1 cellular context compared by ENCODE assay signal in genomic region chr17:76383645-76384221, GRCh38.
TF ChIP-seq lines count a peak whose summit lies in the region.

No MANE protein-coding gene starts in this region.

TF ChIP-seq in HEK293, 187 proteins besides CTCF, POLR2A, EP300 and RAD21 (continued from another document and continues in another):
- TF ChIP-seq ZNF274 (IDR thresholded peaks at IDR 0.05; ENCODE audit: low read length): no peak
- no peak for TF ChIP-seq ZNF274 (tag by site-specific recombination; IDR thresholded peaks at IDR 0.05; ENCODE audit: borderline replicate concordance)
- TF ChIP-seq ZNF335 (tag by site-specific recombination; conservative IDR thresholded peaks at IDR 0.05): peak; percentile 71
- TF ChIP-seq ZNF549 (tag by site-specific recombination; IDR thresholded peaks at IDR 0.05): no peak
- TF ChIP-seq ZNF768 (tag by site-specific recombination; IDR thresholded peaks at IDR 0.05): no peak
- no peak for TF ChIP-seq HOXD13 (CRISPR knock-in tag; IDR thresholded peaks at IDR 0.05; ENCODE audit: borderline replicate concordance)
- no peak for TF ChIP-seq ZNF521 (tag by site-specific recombination; IDR thresholded peaks at IDR 0.05)
- TF ChIP-seq ZFP37 (tag by site-specific recombination; IDR thresholded peaks at IDR 0.05): peak; percentile 15; the same call in 1 of the 2 replicates
- TF ChIP-seq ZNF140 (tag by site-specific recombination; IDR thresholded peaks at IDR 0.05): no peak
- TF ChIP-seq ZNF658 (tag by site-specific recombination; IDR thresholded peaks at IDR 0.05): no peak
- TF ChIP-seq GFI1B (tag by site-specific recombination; IDR thresholded peaks at IDR 0.05): no peak
- TF ChIP-seq AEBP2 (tag by site-specific recombination; IDR thresholded peaks at IDR 0.05; ENCODE audit: borderline replicate concordance): no peak
- TF ChIP-seq ZNF426 (tag by site-specific recombination; IDR thresholded peaks at IDR 0.05): no peak
- TF ChIP-seq ZBTB48 (tag by site-specific recombination; IDR thresholded peaks at IDR 0.05): 0 out of 2 replicates have a peak, but pooled peaks have one; percentile 15
- TF ChIP-seq ZNF701 (tag by site-specific recombination; IDR thresholded peaks at IDR 0.05): no peak
- peak; percentile 45; the same call in 1 of the 2 replicates for TF ChIP-seq ZNF777 (tag by site-specific recombination; IDR thresholded peaks at IDR 0.05; ENCODE audit: borderline replicate concordance)
- no peak; the same call in 1 of the 2 replicates for TF ChIP-seq KLF8 (tag by site-specific recombination; IDR thresholded peaks at IDR 0.05)
- TF ChIP-seq ZNF239 (tag by site-specific recombination; IDR thresholded peaks at IDR 0.05): no peak
- no peak for TF ChIP-seq ZNF843 (tag by site-specific recombination; IDR thresholded peaks at IDR 0.05)
- TF ChIP-seq ZNF571 (tag by site-specific recombination; IDR thresholded peaks at IDR 0.05): no peak
- TF ChIP-seq ZNF785 (tag by site-specific recombination; IDR thresholded peaks at IDR 0.05): no peak
- TF ChIP-seq ZNF629 (tag by site-specific recombination; IDR thresholded peaks at IDR 0.05): no peak
- no peak for TF ChIP-seq ZNF560 (tag by site-specific recombination; IDR thresholded peaks at IDR 0.05; ENCODE audit: borderline replicate concordance)
- no peak for TF ChIP-seq ZNF223 (tag by site-specific recombination; IDR thresholded peaks at IDR 0.05)
- TF ChIP-seq ZNF48 (tag by site-specific recombination; IDR thresholded peaks at IDR 0.05): no peak
- no peak for TF ChIP-seq ZNF146 (tag by site-specific recombination; IDR thresholded peaks at IDR 0.05)
- no peak for TF ChIP-seq ZSCAN16 (tag by site-specific recombination; IDR thresholded peaks at IDR 0.05)
- no peak for TF ChIP-seq ZNF530 (tag by site-specific recombination; IDR thresholded peaks at IDR 0.05; ENCODE audit: low read depth)
- TF ChIP-seq ZNF184 (tag by site-specific recombination; IDR thresholded peaks at IDR 0.05): no peak
- no peak for TF ChIP-seq ZNF514 (tag by site-specific recombination; IDR thresholded peaks at IDR 0.05)
- TF ChIP-seq ZNF670 (tag by site-specific recombination; IDR thresholded peaks at IDR 0.05; ENCODE audit: low read depth): no peak
- peak; percentile 74 for TF ChIP-seq ZIC2 (tag by site-specific recombination; IDR thresholded peaks at IDR 0.05)
- no peak for TF ChIP-seq ZNF341 (tag by site-specific recombination; IDR thresholded peaks at IDR 0.05; ENCODE audit: low read depth)
- TF ChIP-seq ZNF555 (tag by site-specific recombination; conservative IDR thresholded peaks at IDR 0.05): no peak
- no peak for TF ChIP-seq ZNF24 (tag by site-specific recombination; IDR thresholded peaks at IDR 0.05)
- TF ChIP-seq, protein P1, sequence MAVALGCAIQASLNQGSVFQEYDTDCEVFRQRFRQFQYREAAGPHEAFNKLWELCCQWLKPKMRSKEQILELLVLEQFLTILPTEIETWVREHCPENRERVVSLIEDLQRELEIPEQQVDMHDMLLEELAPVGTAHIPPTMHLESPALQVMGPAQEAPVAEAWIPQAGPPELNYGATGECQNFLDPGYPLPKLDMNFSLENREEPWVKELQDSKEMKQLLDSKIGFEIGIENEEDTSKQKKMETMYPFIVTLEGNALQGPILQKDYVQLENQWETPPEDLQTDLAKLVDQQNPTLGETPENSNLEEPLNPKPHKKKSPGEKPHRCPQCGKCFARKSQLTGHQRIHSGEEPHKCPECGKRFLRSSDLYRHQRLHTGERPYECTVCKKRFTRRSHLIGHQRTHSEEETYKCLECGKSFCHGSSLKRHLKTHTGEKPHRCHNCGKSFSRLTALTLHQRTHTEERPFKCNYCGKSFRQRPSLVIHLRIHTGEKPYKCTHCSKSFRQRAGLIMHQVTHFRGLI (tag by site-specific recombination; IDR thresholded peaks at IDR 0.05): no peak
- TF ChIP-seq ZNF529 (tag by site-specific recombination; IDR thresholded peaks at IDR 0.05; ENCODE audit: insufficient replicate concordance): no peak
- TF ChIP-seq SALL2 (tag by site-specific recombination; IDR thresholded peaks at IDR 0.05; ENCODE audit: borderline replicate concordance): no peak
- no peak for TF ChIP-seq HOXA7 (CRISPR knock-in tag; IDR thresholded peaks at IDR 0.05; ENCODE audit: borderline replicate concordance)
- TF ChIP-seq, protein P2, sequence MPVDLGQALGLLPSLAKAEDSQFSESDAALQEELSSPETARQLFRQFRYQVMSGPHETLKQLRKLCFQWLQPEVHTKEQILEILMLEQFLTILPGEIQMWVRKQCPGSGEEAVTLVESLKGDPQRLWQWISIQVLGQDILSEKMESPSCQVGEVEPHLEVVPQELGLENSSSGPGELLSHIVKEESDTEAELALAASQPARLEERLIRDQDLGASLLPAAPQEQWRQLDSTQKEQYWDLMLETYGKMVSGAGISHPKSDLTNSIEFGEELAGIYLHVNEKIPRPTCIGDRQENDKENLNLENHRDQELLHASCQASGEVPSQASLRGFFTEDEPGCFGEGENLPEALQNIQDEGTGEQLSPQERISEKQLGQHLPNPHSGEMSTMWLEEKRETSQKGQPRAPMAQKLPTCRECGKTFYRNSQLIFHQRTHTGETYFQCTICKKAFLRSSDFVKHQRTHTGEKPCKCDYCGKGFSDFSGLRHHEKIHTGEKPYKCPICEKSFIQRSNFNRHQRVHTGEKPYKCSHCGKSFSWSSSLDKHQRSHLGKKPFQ (tag by site-specific recombination; IDR thresholded peaks at IDR 0.05): no peak
- no peak for TF ChIP-seq ZNF664 (tag by site-specific recombination; IDR thresholded peaks at IDR 0.05)
- no peak for TF ChIP-seq ZNF792 (tag by site-specific recombination; IDR thresholded peaks at IDR 0.05)
- TF ChIP-seq ZNF221 (tag by site-specific recombination; IDR thresholded peaks at IDR 0.05; ENCODE audit: borderline replicate concordance): no peak
- no peak for TF ChIP-seq SCRT2 (tag by site-specific recombination; IDR thresholded peaks at IDR 0.05)
- no peak for TF ChIP-seq ZNF121 (tag by site-specific recombination; IDR thresholded peaks at IDR 0.05)
- no peak for TF ChIP-seq OSR2 (tag by site-specific recombination; IDR thresholded peaks at IDR 0.05)
- no peak for TF ChIP-seq ZNF404 (tag by site-specific recombination; IDR thresholded peaks at IDR 0.05)
- TF ChIP-seq ZNF26 (tag by site-specific recombination; IDR thresholded peaks at IDR 0.05): no peak
- TF ChIP-seq ZNF548 (tag by site-specific recombination; IDR thresholded peaks at IDR 0.05): no peak
- TF ChIP-seq WT1 (tag by site-specific recombination; IDR thresholded peaks at IDR 0.05): no peak
- no peak for TF ChIP-seq ZNF16 (tag by site-specific recombination; IDR thresholded peaks at IDR 0.05; ENCODE audit: low read depth)
- TF ChIP-seq ZNF488 (tag by site-specific recombination; IDR thresholded peaks at IDR 0.05): no peak
- peak; percentile 55 for TF ChIP-seq GLIS1 (tag by site-specific recombination; IDR thresholded peaks at IDR 0.05)
- no peak for TF ChIP-seq ZNF626 (tag by site-specific recombination; IDR thresholded peaks at IDR 0.05)
- no peak for TF ChIP-seq TRIM28 (IDR thresholded peaks at IDR 0.05; ENCODE audit: borderline replicate concordance, low read length)
- no peak for TF ChIP-seq RBAK (tag by site-specific recombination; IDR thresholded peaks at IDR 0.05)
- TF ChIP-seq ZNF501 (tag by site-specific recombination; IDR thresholded peaks at IDR 0.05): no peak
- TF ChIP-seq BCL11A (tag by site-specific recombination; IDR thresholded peaks at IDR 0.05; ENCODE audit: low read depth): no peak
- TF ChIP-seq KLF1 (tag by site-specific recombination; IDR thresholded peaks at IDR 0.05): 0 out of 2 replicates have a peak, but pooled peaks have one; percentile 33
- no peak for TF ChIP-seq ZBTB11 (tag by site-specific recombination; conservative IDR thresholded peaks at IDR 0.05; ENCODE audit: low read depth)
- no peak for TF ChIP-seq ZNF837 (tag by site-specific recombination; IDR thresholded peaks at IDR 0.05)
- no peak for TF ChIP-seq ZBTB21 (tag by site-specific recombination; IDR thresholded peaks at IDR 0.05)
- no peak for TF ChIP-seq PRDM2 (tag by site-specific recombination; IDR thresholded peaks at IDR 0.05; ENCODE audit: borderline replicate concordance)
